Comparison of ENCODE assay signal across 1 cellular context in genomic region chr11:68047437-68048290, GRCh38.
TF ChIP-seq lines count a peak whose summit lies in the region.

No MANE protein-coding gene starts in this region.

TF ChIP-seq in HepG2, 621 proteins besides CTCF, POLR2A, EP300 and RAD21:
- TF ChIP-seq MAZ (IDR thresholded peaks at IDR 0.05; ENCODE audit: borderline replicate concordance, low read depth, low read length), result no peak
- no peak for TF ChIP-seq MAZ (CRISPR knock-in tag; IDR thresholded peaks at IDR 0.05; ENCODE audit: low read depth)
- no peak for TF ChIP-seq GPBP1L1 (CRISPR knock-in tag; IDR thresholded peaks at IDR 0.05)
- no peak for TF ChIP-seq RFXAP (CRISPR knock-in tag; IDR thresholded peaks at IDR 0.05; ENCODE audit: borderline replicate concordance)
- peak; percentile 48 for TF ChIP-seq RBFOX2 (IDR thresholded peaks at IDR 0.05; ENCODE audit: low read depth, low read length)
- no peak for TF ChIP-seq ZNF558 (CRISPR knock-in tag; IDR thresholded peaks at IDR 0.05; ENCODE audit: borderline replicate concordance)
- peak; percentile 33 for TF ChIP-seq AGO2 (optimal IDR thresholded peaks at IDR 0.05; ENCODE audit: low read depth, low read length)
- TF ChIP-seq POLR2AphosphoS2 (IDR thresholded peaks at IDR 0.05; ENCODE audit: low read depth, low read length), result no peak
